Comparison of ENCODE assay signal across 21 cellular contexts in the genomic region with DNA sequence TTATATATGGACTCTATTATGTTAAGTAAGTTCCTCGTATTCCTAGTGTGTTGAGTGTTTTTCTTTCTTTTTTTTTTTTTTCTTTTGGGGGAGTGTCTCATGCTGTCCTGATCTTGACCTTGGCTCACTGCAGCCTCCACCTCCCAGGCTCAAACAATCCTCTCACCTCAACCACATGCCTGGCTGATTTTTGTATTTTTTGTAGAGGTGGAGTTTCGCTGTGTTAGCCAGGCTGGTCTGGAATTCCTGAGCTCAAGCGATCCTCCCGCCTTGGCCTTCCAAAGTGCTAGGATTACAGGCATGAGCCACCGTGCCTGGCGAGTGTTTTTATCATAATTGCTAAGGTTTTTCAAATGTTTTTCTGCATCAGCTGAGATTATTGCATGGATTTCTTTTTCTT. TPM values are rescaled to one million over a fixed set of nuclear protein-coding genes. Genes with fewer than 3 reads are reported as not detected.
"Had no signal": no experiment of that assay in that cellular context is flagged by ENCODE, and none has a peak within 500 bp of the region (broad histone marks: within the 10 kb centered on the region; RNA-seq: fewer than 3 reads in every experiment).

No MANE protein-coding gene starts in this region.

- H3K4me3 Mint-ChIP-seq: memory B cell had no signal

- DNase-seq: dermis blood vessel endothelial cell; dorsolateral prefrontal cortex; effector CD4-positive, alpha-beta T cell; effector memory CD4-positive, alpha-beta T cell; erythroblast; esophagus squamous epithelium; foreskin fibroblast; foreskin melanocyte; gastrocnemius medialis; glutamatergic neuron; head of caudate nucleus; heart right ventricle; hippocampal formation; left cardiac atrium; left ventricle myocardium inferior; mammary epithelial cell; mesendoderm; midbrain had no signal

- ATAC-seq: esophagus mucosa, gastrocnemius medialis, heart right ventricle, left cardiac atrium, left lobe of liver had no signal

- H3K4me1 Mint-ChIP-seq: memory B cell had no signal

- H3K27me3 Mint-ChIP-seq: memory B cell had no signal

RNA-seq across cellular contexts. Expression of a gene that starts 49.8 kb away (rescaled TPM):
- total RNA-seq: left lobe of liver had no signal
